In the genomic region with DNA sequence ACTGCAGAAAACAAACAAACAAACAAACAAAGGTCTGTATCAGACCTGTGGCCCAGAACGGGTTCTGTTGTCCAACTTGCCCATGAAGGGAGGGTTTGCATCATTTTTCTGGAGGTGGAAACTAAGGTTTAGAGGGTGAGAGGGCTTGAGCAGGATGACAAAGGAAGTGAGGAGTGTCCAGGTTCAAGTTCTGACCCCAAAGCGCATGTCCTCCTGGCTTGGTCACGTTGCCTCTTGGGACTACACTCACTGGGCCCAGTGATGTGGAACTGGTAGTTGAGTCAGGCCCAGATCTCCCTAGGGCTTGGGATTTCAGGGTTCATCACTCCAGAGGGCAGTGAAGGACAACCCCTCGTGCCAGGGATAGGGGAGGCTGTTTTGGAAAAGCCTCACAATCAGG, we compare ENCODE assay signal across 2 cellular contexts.
A peak's percentile ranks its signal among the peaks of the same experiment; 100 is the strongest.
TF ChIP-seq lines count a peak whose summit lies in the region.

No MANE protein-coding gene starts in this region.

TF ChIP-seq in HepG2, 621 proteins besides CTCF, POLR2A, EP300 and RAD21 (continues in another document):
- TF ChIP-seq ZNF589 (CRISPR knock-in tag; conservative IDR thresholded peaks at IDR 0.05) (no peak), ONECUT2 (CRISPR knock-in tag; IDR thresholded peaks at IDR 0.05) (no peak), REPIN1 (CRISPR knock-in tag; IDR thresholded peaks at IDR 0.05; ENCODE audit: borderline replicate concordance, low read depth) (no peak), ZNF749 (CRISPR knock-in tag; IDR thresholded peaks at IDR 0.05; ENCODE audit: borderline replicate concordance) (no peak), SNRNP70 (IDR thresholded peaks at IDR 0.05; ENCODE audit: low read depth, low read length) (no peak), CREM (IDR thresholded peaks at IDR 0.05) (no peak), CREM (CRISPR knock-in tag; IDR thresholded peaks at IDR 0.05) (no peak), ADNP (CRISPR knock-in tag; IDR thresholded peaks at IDR 0.05) (no peak), TBP (CRISPR knock-in tag; IDR thresholded peaks at IDR 0.05) (no peak), NCOR1 (IDR thresholded peaks at IDR 0.05; ENCODE audit: borderline replicate concordance, low read length) (no peak), PHF20 (CRISPR knock-in tag; IDR thresholded peaks at IDR 0.05) (0 out of 2 replicates have a peak, but pooled peaks have one; percentile 19), MXD4 (CRISPR knock-in tag; IDR thresholded peaks at IDR 0.05) (no peak), RARA (CRISPR knock-in tag; IDR thresholded peaks at IDR 0.05) (peak; percentile 35; the same call in 1 of the 2 replicates), ZFX (CRISPR knock-in tag; IDR thresholded peaks at IDR 0.05; ENCODE audit: low read depth) (peak; percentile 43), CENPT (CRISPR knock-in tag; IDR thresholded peaks at IDR 0.05; ENCODE audit: low read depth) (no peak), ZNF747 (CRISPR knock-in tag; IDR thresholded peaks at IDR 0.05; ENCODE audit: borderline replicate concordance) (no peak), SRSF1 (optimal IDR thresholded peaks at IDR 0.05; ENCODE audit: low read depth, low read length) (no peak), ZNF557 (CRISPR knock-in tag; IDR thresholded peaks at IDR 0.05) (no peak), SALL1 (CRISPR knock-in tag; IDR thresholded peaks at IDR 0.05) (0 out of 2 replicates have a peak, but pooled peaks have one; percentile 6), ZNF121 (CRISPR knock-in tag; IDR thresholded peaks at IDR 0.05) (0 out of 2 replicates have a peak, but pooled peaks have one; percentile 22), ZNF430 (CRISPR knock-in tag; IDR thresholded peaks at IDR 0.05) (no peak), ZNF441 (CRISPR knock-in tag; IDR thresholded peaks at IDR 0.05; ENCODE audit: borderline replicate concordance) (peak; percentile 22; the same call in 1 of the 2 replicates), ZNF17 (CRISPR knock-in tag; IDR thresholded peaks at IDR 0.05) (no peak)
- TF ChIP-seq, protein P1, sequence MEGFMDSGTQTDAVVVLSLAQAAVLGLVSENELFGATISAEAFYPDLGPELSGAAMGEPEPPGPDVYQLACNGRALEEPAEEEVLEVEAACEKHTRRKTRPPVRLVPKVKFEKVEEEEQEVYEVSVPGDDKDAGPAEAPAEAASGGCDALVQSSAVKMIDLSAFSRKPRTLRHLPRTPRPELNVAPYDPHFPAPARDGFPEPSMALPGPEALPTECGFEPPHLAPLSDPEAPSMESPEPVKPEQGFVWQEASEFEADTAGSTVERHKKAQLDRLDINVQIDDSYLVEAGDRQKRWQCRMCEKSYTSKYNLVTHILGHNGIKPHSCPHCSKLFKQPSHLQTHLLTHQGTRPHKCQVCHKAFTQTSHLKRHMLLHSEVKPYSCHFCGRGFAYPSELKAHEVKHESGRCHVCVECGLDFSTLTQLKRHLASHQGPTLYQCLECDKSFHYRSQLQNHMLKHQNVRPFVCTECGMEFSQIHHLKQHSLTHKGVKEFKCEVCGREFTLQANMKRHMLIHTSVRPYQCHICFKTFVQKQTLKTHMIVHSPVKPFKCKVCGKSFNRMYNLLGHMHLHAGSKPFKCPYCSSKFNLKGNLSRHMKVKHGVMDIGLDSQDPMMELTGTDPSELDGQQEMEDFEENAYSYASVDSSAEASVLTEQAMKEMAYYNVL (CRISPR knock-in tag; IDR thresholded peaks at IDR 0.05; ENCODE audit: borderline replicate concordance): no peak
- TF ChIP-seq, protein P2, sequence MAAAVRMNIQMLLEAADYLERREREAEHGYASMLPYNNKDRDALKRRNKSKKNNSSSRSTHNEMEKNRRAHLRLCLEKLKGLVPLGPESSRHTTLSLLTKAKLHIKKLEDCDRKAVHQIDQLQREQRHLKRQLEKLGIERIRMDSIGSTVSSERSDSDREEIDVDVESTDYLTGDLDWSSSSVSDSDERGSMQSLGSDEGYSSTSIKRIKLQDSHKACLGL (CRISPR knock-in tag; IDR thresholded peaks at IDR 0.05): no peak
- TF ChIP-seq, protein P3, sequence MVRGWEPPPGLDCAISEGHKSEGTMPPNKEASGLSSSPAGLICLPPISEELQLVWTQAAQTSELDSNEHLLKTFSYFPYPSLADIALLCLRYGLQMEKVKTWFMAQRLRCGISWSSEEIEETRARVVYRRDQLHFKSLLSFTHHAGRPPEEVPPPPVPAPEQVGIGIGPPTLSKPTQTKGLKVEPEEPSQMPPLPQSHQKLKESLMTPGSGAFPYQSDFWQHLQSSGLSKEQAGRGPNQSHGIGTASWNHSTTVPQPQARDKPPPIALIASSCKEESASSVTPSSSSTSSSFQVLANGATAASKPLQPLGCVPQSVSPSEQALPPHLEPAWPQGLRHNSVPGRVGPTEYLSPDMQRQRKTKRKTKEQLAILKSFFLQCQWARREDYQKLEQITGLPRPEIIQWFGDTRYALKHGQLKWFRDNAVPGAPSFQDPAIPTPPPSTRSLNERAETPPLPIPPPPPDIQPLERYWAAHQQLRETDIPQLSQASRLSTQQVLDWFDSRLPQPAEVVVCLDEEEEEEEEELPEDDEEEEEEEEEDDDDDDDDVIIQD (CRISPR knock-in tag; IDR thresholded peaks at IDR 0.05; ENCODE audit: low read depth): no peak
- TF ChIP-seq, protein P4, sequence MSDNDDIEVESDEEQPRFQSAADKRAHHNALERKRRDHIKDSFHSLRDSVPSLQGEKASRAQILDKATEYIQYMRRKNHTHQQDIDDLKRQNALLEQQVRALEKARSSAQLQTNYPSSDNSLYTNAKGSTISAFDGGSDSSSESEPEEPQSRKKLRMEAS (IDR thresholded peaks at IDR 0.05): peak; percentile 24; the same call in 1 of the 2 replicates
- TF ChIP-seq, protein P5, sequence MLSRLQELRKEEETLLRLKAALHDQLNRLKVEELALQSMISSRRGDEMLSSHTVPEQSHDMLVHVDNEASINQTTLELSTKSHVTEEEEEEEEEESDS (CRISPR knock-in tag; IDR thresholded peaks at IDR 0.05; ENCODE audit: borderline replicate concordance): no peak

TF ChIP-seq in HEK293T, 16 proteins besides CTCF, POLR2A, EP300 and RAD21:
- TF ChIP-seq LEF1 (IDR thresholded peaks at IDR 0.05; ENCODE audit: borderline replicate concordance): no peak
- no peak for TF ChIP-seq ARNT (IDR thresholded peaks at IDR 0.05)
- TF ChIP-seq SUZ12 (IDR thresholded peaks at IDR 0.05): no peak
- TF ChIP-seq CTBP1 (IDR thresholded peaks at IDR 0.05; ENCODE audit: borderline replicate concordance): no peak
- no peak for TF ChIP-seq FOXA1 (IDR thresholded peaks at IDR 0.05)
- no peak for TF ChIP-seq ZNF384 (IDR thresholded peaks at IDR 0.05)
- TF ChIP-seq NFRKB (IDR thresholded peaks at IDR 0.05): no peak
- no peak for TF ChIP-seq HDGF (IDR thresholded peaks at IDR 0.05; ENCODE audit: borderline replicate concordance)
- TF ChIP-seq, protein P6, sequence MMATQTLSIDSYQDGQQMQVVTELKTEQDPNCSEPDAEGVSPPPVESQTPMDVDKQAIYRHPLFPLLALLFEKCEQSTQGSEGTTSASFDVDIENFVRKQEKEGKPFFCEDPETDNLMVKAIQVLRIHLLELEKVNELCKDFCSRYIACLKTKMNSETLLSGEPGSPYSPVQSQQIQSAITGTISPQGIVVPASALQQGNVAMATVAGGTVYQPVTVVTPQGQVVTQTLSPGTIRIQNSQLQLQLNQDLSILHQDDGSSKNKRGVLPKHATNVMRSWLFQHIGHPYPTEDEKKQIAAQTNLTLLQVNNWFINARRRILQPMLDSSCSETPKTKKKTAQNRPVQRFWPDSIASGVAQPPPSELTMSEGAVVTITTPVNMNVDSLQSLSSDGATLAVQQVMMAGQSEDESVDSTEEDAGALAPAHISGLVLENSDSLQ (IDR thresholded peaks at IDR 0.05): no peak
- TF ChIP-seq FOXM1 (IDR thresholded peaks at IDR 0.05; ENCODE audit: borderline replicate concordance): no peak
- no peak for TF ChIP-seq L3MBTL2 (conservative IDR thresholded peaks at IDR 0.05)
- no peak for TF ChIP-seq TARDBP (IDR thresholded peaks at IDR 0.05)
- no peak for TF ChIP-seq FOXK2 (IDR thresholded peaks at IDR 0.05)
- TF ChIP-seq ELF4 (IDR thresholded peaks at IDR 0.05): no peak
- no peak for TF ChIP-seq SP1 (IDR thresholded peaks at IDR 0.05)
